In genomic region chr15:89367485-89368451, GRCh38 we compare ENCODE assay signal across 9 cellular contexts. TPM values are rescaled to one million over a fixed set of nuclear protein-coding genes. Genes with fewer than 3 reads are reported as not detected.
DNase-seq lines count a peak whose midpoint lies in the region; ATAC-seq lines count a peak whose summit lies in the region.
"Had no signal": no experiment of that assay in that cellular context is flagged by ENCODE, and none has a peak within 500 bp of the region (broad histone marks: within the 10 kb centered on the region; RNA-seq: fewer than 3 reads in every experiment).

No MANE protein-coding gene starts in this region.

- peaks cover 20% of the 10 kb centered on the region for H3K4me1 ChIP-seq in CD4-positive, alpha-beta memory T cell (ENCODE audit: insufficient read depth, low read length)
- H3K4me1 ChIP-seq in mesodermal cell (ENCODE audit: control insufficient read depth, insufficient read depth, low read length, poor library complexity, severe bottlenecking) (no peaks in the 10 kb centered on the region), SJCRH30 (no peaks in the 10 kb centered on the region)
- H3K4me1 ChIP-seq: parathyroid adenoma had no signal

- CTCF ChIA-PET in CD4-positive, alpha-beta memory T cell (lab: Charles Lee; ENCODE audit: partially characterized antibody): interaction anchor here (1.2 kb wide), 2 partner anchors 9 kb away, joined by 3 to 9 read pairs; no protein-coding TSS in a partner anchor

- H3K27me3 Mint-ChIP-seq in CD4-positive, alpha-beta memory T cell: peaks cover 53 to 64% of the 10 kb centered on the region in 2 donors
- peaks cover 68% of the 10 kb centered on the region for H3K27me3 Mint-ChIP-seq in activated T-helper 17 cell treated with anti-CD3 and anti-CD28 coated beads, Interleukin-2, amount 50 U/mL, for 72 hours

- H3K9me3 ChIP-seq in CD4-positive, alpha-beta memory T cell (ENCODE audit: control insufficient read depth in 1 of 2, low read length in 2 of 2): no peaks in the 10 kb centered on the region
- H3K9me3 ChIP-seq in mesodermal cell (ENCODE audit: control insufficient read depth, low read length) (no peaks in the 10 kb centered on the region), SJCRH30 (replicated peaks) (no peaks in the 10 kb centered on the region)

- peak overlapping the region in 5 of 8 donors; percentile 21 to 69 (median 60) for H3K4me3 Mint-ChIP-seq in CD4-positive, alpha-beta memory T cell
- peak overlapping the region; percentile 49 for H3K4me3 Mint-ChIP-seq in activated T-helper 17 cell treated with anti-CD3 and anti-CD28 coated beads, Interleukin-2, amount 50 U/mL, for 72 hours

- no peak overlapping the region for H3K27ac ChIP-seq in CD4-positive, alpha-beta memory T cell (ENCODE audit: low read depth, low read length)
- H3K27ac ChIP-seq in mesodermal cell (ENCODE audit: low read depth, low read length, severe bottlenecking) (no peak overlapping the region), SJCRH30 (no peak overlapping the region)
- H3K27ac ChIP-seq: parathyroid adenoma had no signal

- H3K36me3 ChIP-seq in CD4-positive, alpha-beta memory T cell (ENCODE audit: insufficient read depth, low read length): no peaks in the 10 kb centered on the region
- no peaks in the 10 kb centered on the region for H3K36me3 ChIP-seq in mesodermal cell (ENCODE audit: control insufficient read depth, insufficient read depth, low read length)
- H3K36me3 ChIP-seq in SJCRH30: no peaks in the 10 kb centered on the region

- no peak for DNase-seq in CD4-positive, alpha-beta memory T cell
- DNase-seq in Jurkat, Clone E6-1 (ENCODE audit: low read depth, low spot score): peak; percentile 75
- DNase-seq in NCI-H1694 (lab: John Stamatoyannopoulos, UW): no peak
- DNase-seq in HuH-7.5 (ENCODE audit: low spot score): no peak
- no peak for DNase-seq in SJCRH30

- H3K36me3 Mint-ChIP-seq in CD4-positive, alpha-beta memory T cell: no peaks in the 10 kb centered on the region
- H3K36me3 Mint-ChIP-seq in activated T-helper 17 cell treated with anti-CD3 and anti-CD28 coated beads, Interleukin-2, amount 50 U/mL, for 72 hours (ENCODE audit: low read depth): no peaks in the 10 kb centered on the region

- H3K27ac Mint-ChIP-seq in CD4-positive, alpha-beta memory T cell: peak overlapping the region in 1 of 7 donors; percentile 75
- H3K27ac Mint-ChIP-seq in activated T-helper 17 cell treated with anti-CD3 and anti-CD28 coated beads, Interleukin-2, amount 50 U/mL, for 72 hours: no peak overlapping the region

- intact Hi-C loops in CD4-positive, alpha-beta memory T cell (cut with micrococcal nuclease): no loop called here

- H3K27me3 ChIP-seq in CD4-positive, alpha-beta memory T cell (ENCODE audit: insufficient read depth, low read length): peaks cover 63% of the 10 kb centered on the region
- H3K27me3 ChIP-seq in SJCRH30: peaks cover 7% of the 10 kb centered on the region

- H3K9me3 Mint-ChIP-seq in CD4-positive, alpha-beta memory T cell: peaks cover 0 to 4% (median 0%) of the 10 kb centered on the region in 8 donors
- H3K9me3 Mint-ChIP-seq in activated T-helper 17 cell treated with anti-CD3 and anti-CD28 coated beads, Interleukin-2, amount 50 U/mL, for 72 hours: no peaks in the 10 kb centered on the region

- 2 to 3% methylated on average over 67 to 79 of the region's 90 CpGs for WGBS in mesodermal cell (ENCODE audit: insufficient coverage in 2 of 2), 2 experiments

- peak; percentile 55 for ATAC-seq in activated T-helper 17 cell treated with anti-CD3 and anti-CD28 coated beads, Interleukin-2, amount 50 U/mL, for 72 hours (replicated peaks)
- ATAC-seq in HG02759 (IDR thresholded peaks at IDR 0.05; ENCODE audit: unreplicated experiment): no peak

- POLR2A ChIA-PET in CD4-positive, alpha-beta memory T cell (lab: Charles Lee; ENCODE audit: partially characterized antibody): no interaction called here

- peaks cover 7 to 48% (median 21%) of the 10 kb centered on the region in 4 donors for H3K4me1 Mint-ChIP-seq in CD4-positive, alpha-beta memory T cell
- H3K4me1 Mint-ChIP-seq in activated T-helper 17 cell treated with anti-CD3 and anti-CD28 coated beads, Interleukin-2, amount 50 U/mL, for 72 hours: no peaks in the 10 kb centered on the region

- no peak overlapping the region for H3K4me3 ChIP-seq in CD4-positive, alpha-beta memory T cell (ENCODE audit: low read length in 2 of 2)
- H3K4me3 ChIP-seq in Jurkat, Clone E6-1 (ENCODE audit: low read length): peak overlapping the region; percentile 59
- H3K4me3 ChIP-seq in mesodermal cell (ENCODE audit: extremely low read depth, insufficient read depth, low read length, poor library complexity, severe bottlenecking) (peak overlapping the region; percentile 5), SJCRH30 (no peak overlapping the region)

RNA-seq across cellular contexts. Expression of gene POLG, which starts 33.1 kb away (rescaled TPM):
- 100 to 1,000 TPM; 148 to 151 TPM for total RNA-seq in CD4-positive, alpha-beta memory T cell
- polyA plus RNA-seq in CD4-positive, alpha-beta memory T cell: 10 to 100 TPM; 19.4 to 51.4 TPM
- 151 TPM for polyA plus RNA-seq in Jurkat, Clone E6-1 (2012; ENCODE audit: insufficient read depth, insufficient read length)
- total RNA-seq in activated T-helper 17 cell treated with anti-CD3 and anti-CD28 coated beads, Interleukin-2, amount 50 U/mL, for 72 hours: 10 to 100 TPM; 76.9 to 89.7 TPM
- 49.3 TPM for polyA plus RNA-seq in mesodermal cell (2013, experiment 1 of 2)
- 40.9 TPM for polyA plus RNA-seq in mesodermal cell (2013, experiment 2 of 2)
- total RNA-seq in SJCRH30 (2014; rRNA removed; shearing (Covaris generic)): 47.0 and 50.5 TPM in 2 replicates

Comparison
In these comparisons a context has a peak if more than half of its experiments do, and no peak if none do; other contexts are left out.
1. H3K4me3 ChIP-seq: peak in Jurkat, Clone E6-1 (single experiment) and mesodermal cell (single experiment); none in CD4-positive, alpha-beta memory T cell (0 of 2) and SJCRH30 (single experiment).